1 cellular context compared by ENCODE assay signal in the genomic region with DNA sequence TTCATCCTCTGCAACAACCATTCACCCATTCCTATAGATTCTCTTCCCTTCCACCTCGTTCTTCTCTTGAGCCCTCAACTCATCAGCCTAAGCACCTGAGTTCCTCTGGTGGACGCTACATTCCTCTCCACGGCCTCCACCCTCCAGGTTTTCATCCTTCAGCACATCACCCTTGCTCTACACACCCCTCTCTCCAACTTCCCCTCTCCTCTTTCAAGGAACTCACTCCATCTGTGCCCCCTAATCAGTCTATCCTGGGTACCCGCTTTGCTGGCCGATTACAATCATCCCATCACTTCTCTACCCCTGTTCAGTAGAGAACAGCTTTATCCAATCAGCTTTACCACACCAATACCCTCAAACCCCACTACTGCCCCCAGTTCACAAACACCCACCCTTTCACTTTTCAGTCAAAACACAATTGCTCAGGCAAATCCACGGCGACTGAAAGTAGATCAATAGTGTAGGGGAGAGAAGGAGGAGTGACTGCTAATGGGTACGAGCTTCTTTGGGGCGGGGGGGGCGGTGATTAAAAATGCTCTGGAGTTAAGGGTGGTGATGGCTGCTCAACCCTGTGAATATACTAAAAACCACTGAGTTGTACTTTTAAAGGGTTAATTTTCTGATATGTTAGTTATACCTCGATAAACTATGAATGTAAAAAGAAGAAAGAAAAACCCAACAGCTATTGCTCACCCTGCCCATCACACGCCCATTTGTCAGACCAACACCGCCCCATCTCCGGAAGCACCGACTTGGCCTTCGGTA.
TF ChIP-seq lines count a peak whose summit lies in the region.

No MANE protein-coding gene starts in this region.

TF ChIP-seq in H1, 55 proteins besides CTCF, POLR2A, EP300 and RAD21:
- TF ChIP-seq MAX (IDR thresholded peaks at IDR 0.05) (no peak), TAF1 (IDR thresholded peaks at IDR 0.05; ENCODE audit: low read depth, low read length) (0 out of 2 replicates have a peak, but pooled peaks have one; percentile 2)
TF ChIP-seq in H1: peak in this region for 1.
